Comparison of ENCODE assay signal across 14 cellular contexts in the genomic region with DNA sequence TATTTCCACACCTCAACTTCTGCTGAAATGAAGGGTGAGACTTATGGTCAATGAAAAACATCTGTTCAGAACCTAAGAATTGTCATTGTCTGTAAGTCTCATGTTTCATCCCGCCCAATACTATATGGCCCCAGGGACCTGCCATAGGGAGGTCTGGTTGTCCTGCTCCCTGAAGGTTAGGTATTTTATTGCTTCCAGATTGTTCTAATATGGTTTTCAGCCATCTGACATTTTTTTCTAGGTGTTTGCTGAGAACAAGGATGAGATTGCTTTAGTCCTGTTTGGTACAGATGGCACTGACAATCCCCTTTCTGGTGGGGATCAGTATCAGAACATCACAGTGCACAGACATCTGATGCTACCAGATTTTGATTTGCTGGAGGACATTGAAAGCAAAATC. TPM values are rescaled to one million over a fixed set of nuclear protein-coding genes. Genes with fewer than 3 reads are reported as not detected.
DNase-seq lines count a peak whose midpoint lies in the region; ATAC-seq and TF ChIP-seq lines count a peak whose summit lies in the region.
"Had no signal": no experiment of that assay in that cellular context is flagged by ENCODE, and none has a peak within 500 bp of the region (broad histone marks: within the 10 kb centered on the region; RNA-seq: fewer than 3 reads in every experiment).

No MANE protein-coding gene starts in this region.

- H3K27me3 ChIP-seq in tibial artery = no peaks in the 10 kb centered on the region

- H3K36me3 ChIP-seq in tibial artery = peaks cover 57 to 80% (median 65%) of the 10 kb centered on the region in 3 donors

- peaks cover 0 to 46% (median 18%) of the 10 kb centered on the region in 4 donors for H3K4me1 ChIP-seq in tibial artery

- H3K4me1 Mint-ChIP-seq in T-helper 1 cell treated with Interleukin-12 subunit alpha and Interleukin-12 subunit beta and Interleukin-4 antibody, amounts not matched to agents 30 μg/mL and 1 μg/mL, for 36 hours (ENCODE audit: low read depth) = peaks cover 81% of the 10 kb centered on the region
- peaks cover 88% of the 10 kb centered on the region for H3K4me1 Mint-ChIP-seq in brain
- peaks cover 67% of the 10 kb centered on the region for H3K4me1 Mint-ChIP-seq in nephron progenitor cell

- H3K9me3 Mint-ChIP-seq in T-helper 1 cell treated with Interleukin-12 subunit alpha and Interleukin-12 subunit beta and Interleukin-4 antibody, amounts not matched to agents 30 μg/mL and 1 μg/mL, for 36 hours = no peaks in the 10 kb centered on the region
- H3K9me3 Mint-ChIP-seq in brain (peaks cover 0 to 3% (median 0%) of the 10 kb centered on the region in 5 experiments), nephron progenitor cell (no peaks in the 10 kb centered on the region)

- intact Hi-C loops in tibial artery (cut with DNase I; ENCODE audit: low total_unique reads) = no loop called here

- H3K4me3 ChIP-seq in tibial artery = no peak overlapping the region

- H3K9me3 ChIP-seq in tibial artery = no peaks in the 10 kb centered on the region

- peaks cover 74% of the 10 kb centered on the region for H3K36me3 Mint-ChIP-seq in T-helper 1 cell treated with Interleukin-12 subunit alpha and Interleukin-12 subunit beta and Interleukin-4 antibody, amounts not matched to agents 30 μg/mL and 1 μg/mL, for 36 hours (ENCODE audit: low read depth)
- H3K36me3 Mint-ChIP-seq in brain = peaks cover 84% of the 10 kb centered on the region
- H3K36me3 Mint-ChIP-seq in nephron progenitor cell (ENCODE audit: low read depth) = peaks cover 85% of the 10 kb centered on the region

- H3K27me3 Mint-ChIP-seq in T-helper 1 cell treated with Interleukin-12 subunit alpha and Interleukin-12 subunit beta and Interleukin-4 antibody, amounts not matched to agents 30 μg/mL and 1 μg/mL, for 36 hours (ENCODE audit: low read depth) = no peaks in the 10 kb centered on the region
- H3K27me3 Mint-ChIP-seq in brain (no peaks in the 10 kb centered on the region), nephron progenitor cell (ENCODE audit: low read depth, poor library complexity) (no peaks in the 10 kb centered on the region)

- H3K4me3 Mint-ChIP-seq in T-helper 1 cell treated with Interleukin-12 subunit alpha and Interleukin-12 subunit beta and Interleukin-4 antibody, amounts not matched to agents 30 μg/mL and 1 μg/mL, for 36 hours = peak overlapping the region; percentile 54
- H3K4me3 Mint-ChIP-seq in brain (peak overlapping the region; percentile 71 to 91 (median 90)), nephron progenitor cell (peak overlapping the region; percentile 83)

- ATAC-seq in GM21447 (IDR thresholded peaks at IDR 0.05; ENCODE audit: unreplicated experiment) = no peak
- ATAC-seq in GM19328 (IDR thresholded peaks at IDR 0.05; ENCODE audit: unreplicated experiment) = no peak

- TF ChIP-seq CTCF in brain (conservative IDR thresholded peaks at IDR 0.05) (no peak), nephron progenitor cell (IDR thresholded peaks at IDR 0.05) (no peak), tibial artery (IDR thresholded peaks at IDR 0.05) (no peak)

- peak overlapping the region; percentile 47 for H3K27ac Mint-ChIP-seq in T-helper 1 cell treated with Interleukin-12 subunit alpha and Interleukin-12 subunit beta and Interleukin-4 antibody, amounts not matched to agents 30 μg/mL and 1 μg/mL, for 36 hours
- H3K27ac Mint-ChIP-seq in brain (peak overlapping the region; percentile 93 to 100 (median 99)), nephron progenitor cell (peak overlapping the region; percentile 100)

- no peak overlapping the region for H3K27ac ChIP-seq in tibial artery

- no peak for DNase-seq in T-helper 1 cell
- peak; percentile 96 for DNase-seq in NCI-H2171 treated with DMSO at 0.1 percent for 48 hours (lab: John Stamatoyannopoulos, UW)
- peak; percentile 14 for DNase-seq in nephron progenitor cell
- DNase-seq in tibial artery = no peak
- DNase-seq: activated CD4-positive, CD25-positive, alpha-beta regulatory T cell treated with anti-CD3 and anti-CD28 coated beads, Interleukin-2, amount 50 U/mL, for 72 hours; aorta; GOT3; Kasumi-1; SHP77 treated with DMSO at 0.1 percent for 48 hours; stimulated activated CD8-positive, alpha-beta memory T cell treated with anti-CD3 and anti-CD28 coated beads, Interleukin-4, amount 100 ng/mL, for 48 hours had no signal

RNA-seq across cellular contexts. Expression of a gene that starts 7.3 kb away (rescaled TPM):
- polyA plus RNA-seq in brain (ENCODE audit: insufficient read depth, low read depth, low replicate concordance) = 271 TPM

RNA-seq across cellular contexts. Expression of a gene that starts 34.7 kb away (rescaled TPM):
- 8.2 TPM for polyA plus RNA-seq in brain (ENCODE audit: insufficient read depth, low read depth, low replicate concordance)
- polyA plus RNA-seq: aorta had no signal

RNA-seq across cellular contexts. Expression of a gene that starts 34.8 kb away (rescaled TPM):
- 12.4 TPM for polyA plus RNA-seq in brain (ENCODE audit: insufficient read depth, low read depth, low replicate concordance)

Comparison
In these comparisons a context has a peak if more than half of its experiments do, and no peak if none do; other contexts are left out.
1. H3K27ac Mint-ChIP-seq: peak in every context shown above with its lines; median percentile 100 in nephron progenitor cell; 99 in brain; 47 in T-helper 1 cell treated with Interleukin-12 subunit alpha and Interleukin-12 subunit beta and Interleukin-4 antibody, amounts not matched to agents 30 μg/mL and 1 μg/mL, for 36 hours.
2. DNase-seq: peak in NCI-H2171 treated with DMSO at 0.1 percent for 48 hours (single experiment) and nephron progenitor cell (single experiment); none in T-helper 1 cell (0 of 5) and tibial artery (0 of 2).
3. Peak in every context shown above with its lines, with median percentiles within 50 percentile points of each other: H3K4me3 Mint-ChIP-seq.